28 cellular contexts compared by ENCODE assay signal in the genomic region with DNA sequence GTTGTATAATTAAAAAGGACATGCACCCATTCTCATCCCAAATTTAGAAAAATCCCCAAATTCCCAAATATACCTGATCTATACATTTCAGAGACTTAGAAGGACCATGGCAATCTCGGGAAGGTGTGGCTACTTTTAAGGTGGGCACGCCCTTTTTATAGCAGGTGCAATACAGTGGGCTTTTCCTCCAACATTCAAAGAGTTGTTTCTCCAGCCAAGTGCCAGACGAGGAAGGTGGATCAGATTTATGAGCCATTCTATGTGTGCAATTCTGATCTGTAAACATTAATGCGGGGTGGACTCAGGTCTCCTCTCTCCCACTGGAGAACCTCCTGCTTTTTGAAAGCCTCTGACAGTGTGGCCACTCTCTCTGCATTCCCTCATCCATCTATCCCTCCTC.
"Had no signal": no experiment of that assay in that cellular context is flagged by ENCODE, and none has a peak within 500 bp of the region (broad histone marks: within the 10 kb centered on the region; RNA-seq: fewer than 3 reads in every experiment).

No MANE protein-coding gene starts in this region.

- H3K36me3 ChIP-seq: esophagus muscularis mucosa, gastroesophageal sphincter, heart left ventricle, left lung, prostate gland, right atrium auricular region, stomach, thyroid gland had no signal

- ATAC-seq: foreskin keratinocyte; gastroesophageal sphincter; heart left ventricle; left lung; naive thymus-derived CD8-positive, alpha-beta T cell; sciatic nerve; stimulated activated effector memory CD8-positive, alpha-beta T cell treated with anti-CD3 and anti-CD28 coated beads, Interleukin-12 subunit alpha, Interleukin-12 subunit beta, amount 100 ng/mL, for 72 hours had no signal

- H3K79me2 ChIP-seq: hepatocyte had no signal

- H3K4me3 Mint-ChIP-seq: naive thymus-derived CD8-positive, alpha-beta T cell; nephron progenitor cell; stimulated activated effector memory CD8-positive, alpha-beta T cell treated with anti-CD3 and anti-CD28 coated beads, Interleukin-12 subunit alpha, Interleukin-12 subunit beta, amount 100 ng/mL, for 72 hours; type B pancreatic cell had no signal

- H3K4me1 Mint-ChIP-seq: nephron progenitor cell had no signal

- H3K4me1 ChIP-seq: esophagus muscularis mucosa, foreskin keratinocyte, gastroesophageal sphincter, left lung, prostate gland, right atrium auricular region, stomach had no signal

- H3K27ac Mint-ChIP-seq: nephron progenitor cell, type B pancreatic cell had no signal

- H3K4me2 ChIP-seq: hepatocyte had no signal

- DNase-seq: dermis blood vessel endothelial cell; effector memory CD4-positive, alpha-beta T cell; foreskin keratinocyte; heart left ventricle; left lung; mammary epithelial cell; mesendoderm; midbrain; naive thymus-derived CD8-positive, alpha-beta T cell; nephron progenitor cell; nucleus accumbens; stimulated activated CD4-positive, alpha-beta T cell treated with anti-CD3 and anti-CD28 coated beads, Interleukin-2, amount 100 ng/mL, for 24 hours; stimulated activated CD4-positive, alpha-beta T cell treated with anti-CD3 and anti-CD28 coated beads, Interleukin-4, amount 100 ng/mL, for 24 hours; stimulated activated naive CD4-positive, alpha-beta T cell treated with Interleukin-2 at 50 U/mL for 16 hours; stomach; thyroid gland had no signal

- H3K9me3 ChIP-seq: esophagus muscularis mucosa, gastroesophageal sphincter, heart left ventricle, left lung, prostate gland, right atrium auricular region, stomach, thyroid gland had no signal

- H2AFZ ChIP-seq: hepatocyte had no signal

- H3K9me3 Mint-ChIP-seq: naive thymus-derived CD8-positive, alpha-beta T cell; nephron progenitor cell; stimulated activated effector memory CD8-positive, alpha-beta T cell treated with anti-CD3 and anti-CD28 coated beads, Interleukin-12 subunit alpha, Interleukin-12 subunit beta, amount 100 ng/mL, for 72 hours had no signal

- H3K4me3 ChIP-seq: coronary artery, esophagus muscularis mucosa, gastroesophageal sphincter, heart left ventricle, hepatocyte, left lung, prostate gland, right atrium auricular region, stomach, thyroid gland had no signal

- H3K27ac ChIP-seq: coronary artery, esophagus muscularis mucosa, foreskin keratinocyte, gastroesophageal sphincter, heart left ventricle, hepatocyte, left lung, prostate gland, right atrium auricular region, stomach had no signal

- H3K27me3 Mint-ChIP-seq: naive thymus-derived CD8-positive, alpha-beta T cell; type B pancreatic cell had no signal

- H3K27me3 ChIP-seq: esophagus muscularis mucosa, foreskin keratinocyte, gastroesophageal sphincter, heart left ventricle, hepatocyte, left lung, right atrium auricular region, stomach, thyroid gland had no signal

- FAIRE-seq: endothelial cell of umbilical vein, kidney, urothelium cell line had no signal
